In genomic region chr9:115114541-115114940, GRCh38 we compare ENCODE assay signal across 2 cellular contexts.
A peak's percentile ranks its signal among the peaks of the same experiment; 100 is the strongest.
TF ChIP-seq lines count a peak whose summit lies in the region.

No MANE protein-coding gene starts in this region.

TF ChIP-seq in Ishikawa, 13 proteins besides CTCF, POLR2A, EP300 and RAD21:
- no peak for TF ChIP-seq CEBPB (IDR thresholded peaks at IDR 0.05)
- 0 out of 2 replicates have a peak, but pooled peaks have one; percentile 42 for TF ChIP-seq FOXM1 (IDR thresholded peaks at IDR 0.05; ENCODE audit: borderline replicate concordance, low read depth)
- TF ChIP-seq NFIC (IDR thresholded peaks at IDR 0.05): peak; percentile 44

TF ChIP-seq in endothelial cell of umbilical vein, 7 proteins besides CTCF, POLR2A, EP300 and RAD21:
- TF ChIP-seq GATA2 (IDR thresholded peaks at IDR 0.05; ENCODE audit: insufficient read depth, insufficient read length, low read depth, low read length): no peak
- TF ChIP-seq JUN (IDR thresholded peaks at IDR 0.05; ENCODE audit: borderline replicate concordance, insufficient read depth, insufficient read length, low read depth): peak; percentile 19
